8 cellular contexts compared by ENCODE assay signal in the genomic region with DNA sequence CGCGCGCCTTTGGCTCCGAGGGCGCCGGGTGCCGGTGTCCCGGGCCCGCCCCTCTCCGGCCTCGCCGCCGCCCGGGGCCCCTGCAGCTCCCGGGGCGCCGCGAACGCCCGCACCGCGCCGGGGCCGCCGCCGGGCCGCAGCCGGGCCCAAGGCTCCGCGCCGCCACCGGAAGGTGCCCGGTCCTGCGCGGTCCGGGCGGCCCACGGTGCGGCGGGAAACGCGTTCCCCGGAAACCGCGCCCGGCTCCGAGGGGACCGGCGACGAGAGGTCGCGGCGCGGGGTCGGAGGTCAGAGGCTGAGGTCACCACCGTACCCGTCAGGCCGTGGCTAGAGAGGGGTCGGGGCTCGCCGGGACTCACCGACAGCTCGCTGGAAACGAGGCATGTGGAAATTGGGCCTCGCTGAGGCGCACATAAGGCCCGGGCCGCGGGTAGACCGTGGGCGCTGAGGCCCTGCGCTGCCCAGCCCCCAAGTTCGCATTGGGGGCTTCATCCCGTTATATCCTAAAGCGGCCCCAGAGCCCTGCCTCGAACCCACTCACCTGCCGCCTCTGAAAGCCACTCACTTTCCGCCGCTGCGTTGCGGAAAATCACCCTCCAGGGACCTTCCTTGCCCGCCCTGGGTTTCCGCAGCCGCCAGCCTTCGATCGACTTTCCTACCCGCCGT. TPM values are rescaled to one million over a fixed set of nuclear protein-coding genes. Genes with fewer than 3 reads are reported as not detected.
DNase-seq lines count a peak whose midpoint lies in the region; ATAC-seq lines count a peak whose summit lies in the region.

A gene (minus strand): TSS at position 167 of the 666 bp plus-strand sequence. CDS start 745 bp downstream, outside the sequence.

- no peaks in the 10 kb centered on the region for H3K27me3 Mint-ChIP-seq in activated CD8-positive, alpha-beta T cell treated with anti-CD3 and anti-CD28 coated beads, Interleukin-2, amount 10 ng/mL, durations not matched to agents 7 days and 5 days (ENCODE audit: low read depth)
- H3K27me3 Mint-ChIP-seq in effector memory CD8-positive, alpha-beta T cell, result no peaks in the 10 kb centered on the region

- peak within 1 kb of the TSS; percentile 86 for H3K27ac Mint-ChIP-seq in activated CD8-positive, alpha-beta T cell treated with anti-CD3 and anti-CD28 coated beads, Interleukin-2, amount 10 ng/mL, durations not matched to agents 7 days and 5 days
- H3K27ac Mint-ChIP-seq in effector memory CD8-positive, alpha-beta T cell, result peak within 1 kb of the TSS; percentile 94 to 95

- peak; percentile 66 for ATAC-seq in GM21737 (IDR thresholded peaks at IDR 0.05; ENCODE audit: unreplicated experiment)
- peak; percentile 86 for ATAC-seq in activated CD8-positive, alpha-beta T cell treated with anti-CD3 and anti-CD28 coated beads, Interleukin-2, amount 10 ng/mL, durations not matched to agents 7 days and 5 days
- peak; percentile 89 for ATAC-seq in effector memory CD8-positive, alpha-beta T cell (replicated peaks)

- CTCF ChIA-PET in activated CD8-positive, alpha-beta T cell treated with anti-CD3 and anti-CD28 coated beads, Interleukin-2, amount 10 ng/mL, durations not matched to agents 7 days and 5 days (lab: Charles Lee), result interaction anchor here (2.2 kb wide), 1 partner anchor 28 kb away, joined by 11 read pairs; a partner anchor contains a TSS

- DNase-seq in Daoy (ENCODE audit: low read depth) (peak; percentile 61), NCI-H2196 (lab: John Stamatoyannopoulos, UW; ENCODE audit: unreplicated experiment) (peak; percentile 82), mesenteric fat pad (ENCODE audit: low spot score) (no peak), NCI-H128 (lab: John Stamatoyannopoulos, UW; ENCODE audit: unreplicated experiment) (no peak)
- peak; percentile 70 for DNase-seq in activated CD8-positive, alpha-beta T cell treated with anti-CD3 and anti-CD28 coated beads, Interleukin-2, amount 10 ng/mL, durations not matched to agents 7 days and 5 days
- DNase-seq in effector memory CD8-positive, alpha-beta T cell, result peak; percentile 64 to 72 (median 72)
- peak; percentile 31 for DNase-seq in stimulated activated CD8-positive, alpha-beta memory T cell treated with anti-CD3 and anti-CD28 coated beads, Interleukin-15, amount 100 ng/mL, for 1 hour (ENCODE audit: low read depth)

- H3K9me3 Mint-ChIP-seq in activated CD8-positive, alpha-beta T cell treated with anti-CD3 and anti-CD28 coated beads, Interleukin-2, amount 10 ng/mL, durations not matched to agents 7 days and 5 days (ENCODE audit: insufficient read depth), result no peaks in the 10 kb centered on the region
- H3K9me3 Mint-ChIP-seq in effector memory CD8-positive, alpha-beta T cell, result no peaks in the 10 kb centered on the region

- peak within 1 kb of the TSS; percentile 84 for H3K4me3 Mint-ChIP-seq in activated CD8-positive, alpha-beta T cell treated with anti-CD3 and anti-CD28 coated beads, Interleukin-2, amount 10 ng/mL, durations not matched to agents 7 days and 5 days
- peak within 1 kb of the TSS; percentile 82 to 84 for H3K4me3 Mint-ChIP-seq in effector memory CD8-positive, alpha-beta T cell

- POLR2A ChIA-PET in activated CD8-positive, alpha-beta T cell treated with anti-CD3 and anti-CD28 coated beads, Interleukin-2, amount 10 ng/mL, durations not matched to agents 7 days and 5 days (lab: Charles Lee), result interaction anchor here (0.6 to 2.2 kb wide), 4 partner anchors 12 to 31 kb away, joined by 3 to 7 read pairs (median 4); a partner anchor contains a TSS

- H3K36me3 Mint-ChIP-seq in activated CD8-positive, alpha-beta T cell treated with anti-CD3 and anti-CD28 coated beads, Interleukin-2, amount 10 ng/mL, durations not matched to agents 7 days and 5 days (ENCODE audit: low read depth), result no peaks in the 10 kb centered on the region
- peaks cover 14% of the 10 kb centered on the region for H3K36me3 Mint-ChIP-seq in effector memory CD8-positive, alpha-beta T cell (ENCODE audit: insufficient read depth)

- H3K4me1 Mint-ChIP-seq in activated CD8-positive, alpha-beta T cell treated with anti-CD3 and anti-CD28 coated beads, Interleukin-2, amount 10 ng/mL, durations not matched to agents 7 days and 5 days (ENCODE audit: low read depth), result peaks cover 19% of the 10 kb centered on the region
- H3K4me1 Mint-ChIP-seq in effector memory CD8-positive, alpha-beta T cell (ENCODE audit: low read depth in 2 of 2), result peaks cover 7 to 8% of the 10 kb centered on the region in 2 donors

RNA-seq across cellular contexts. Expression of the gene that starts here (rescaled TPM):
- total RNA-seq in Daoy (2014; rRNA removed; shearing (Covaris generic)), result 82.5 and 99.0 TPM in 2 replicates
- total RNA-seq in activated CD8-positive, alpha-beta T cell treated with anti-CD3 and anti-CD28 coated beads, Interleukin-2, amount 10 ng/mL, durations not matched to agents 7 days and 5 days, result 100 to 1,000 TPM; 126 to 127 TPM
- total RNA-seq in mesenteric fat pad, result 103 TPM

Comparison
In these comparisons a context has a peak if more than half of its experiments do, and no peak if none do; other contexts are left out.
1. DNase-seq: peak in Daoy (single experiment), NCI-H2196 (single experiment), activated CD8-positive, alpha-beta T cell treated with anti-CD3 and anti-CD28 coated beads, Interleukin-2, amount 10 ng/mL, durations not matched to agents 7 days and 5 days (single experiment), effector memory CD8-positive, alpha-beta T cell (3 of 3) and stimulated activated CD8-positive, alpha-beta memory T cell treated with anti-CD3 and anti-CD28 coated beads, Interleukin-15, amount 100 ng/mL, for 1 hour (single experiment); none in mesenteric fat pad (single experiment) and NCI-H128 (single experiment).
2. Peak in every context shown above with its lines, with median percentiles within 50 percentile points of each other: ATAC-seq.